Comparison of ENCODE assay signal across 25 cellular contexts in the genomic region with DNA sequence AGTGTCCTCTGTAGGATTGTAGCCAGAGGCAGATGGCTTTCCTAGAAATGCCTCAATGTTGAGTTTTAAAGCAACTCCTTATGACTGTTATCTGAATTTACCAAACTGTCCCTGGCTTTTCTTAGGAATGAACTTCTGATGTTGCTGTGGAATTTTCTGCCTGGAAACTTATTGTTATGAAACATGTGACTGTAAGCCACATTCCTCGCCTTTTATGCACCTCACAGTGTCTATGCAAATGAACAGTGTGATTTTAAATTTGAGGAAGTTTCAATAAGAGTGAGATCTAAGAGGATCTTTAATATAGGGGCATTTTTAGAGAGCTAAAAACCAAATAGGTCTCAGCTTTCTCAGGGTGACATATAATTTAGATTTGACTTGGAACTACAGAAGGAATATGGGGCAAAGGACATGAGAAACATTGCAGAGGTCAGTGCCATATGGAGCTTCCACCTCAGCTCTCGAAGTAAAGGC. TPM values are rescaled to one million over a fixed set of nuclear protein-coding genes. Genes with fewer than 3 reads are reported as not detected.
DNase-seq lines count a peak whose midpoint lies in the region; ATAC-seq, FAIRE-seq and TF ChIP-seq lines count a peak whose summit lies in the region.
"Had no signal": no experiment of that assay in that cellular context is flagged by ENCODE, and none has a peak within 500 bp of the region (broad histone marks: within the 10 kb centered on the region; RNA-seq: fewer than 3 reads in every experiment).

No MANE protein-coding gene starts in this region.

- H3K27me3 Mint-ChIP-seq in stimulated activated memory B cell treated with anti-CD40 and anti-IgM and Interleukin-4, amounts not matched to agents 10 μg/mL and 1 μg/mL and 100 μg/mL, for 72 hours: no peaks in the 10 kb centered on the region

- peak overlapping the region; percentile 82 for H3K4me3 Mint-ChIP-seq in stimulated activated memory B cell treated with anti-CD40 and anti-IgM and Interleukin-4, amounts not matched to agents 10 μg/mL and 1 μg/mL and 100 μg/mL, for 72 hours

- H3K4me2 ChIP-seq in osteoblast (ENCODE audit: insufficient read depth, low read length): no peak overlapping the region
- H3K4me2 ChIP-seq: SK-N-SH had no signal

- peak; percentile 37 for ATAC-seq in stimulated activated memory B cell treated with anti-CD40 and anti-IgM and Interleukin-4, amounts not matched to agents 10 μg/mL and 1 μg/mL and 100 μg/mL, for 72 hours
- ATAC-seq in left lung: no peak
- ATAC-seq: HCT116, HepG2 had no signal

- peak; percentile 97 for FAIRE-seq in endometrium (lab: Jason Lieb, UNC)
- FAIRE-seq: HepG2 had no signal

- H3K9me3 ChIP-seq in osteoblast (ENCODE audit: low read depth, low read length) (no peaks in the 10 kb centered on the region), left lung (no peaks in the 10 kb centered on the region)
- H3K9me3 ChIP-seq: esophagus squamous epithelium, right atrium auricular region, SK-N-SH, tibial artery had no signal

- H3K27ac Mint-ChIP-seq in stimulated activated memory B cell treated with anti-CD40 and anti-IgM and Interleukin-4, amounts not matched to agents 10 μg/mL and 1 μg/mL and 100 μg/mL, for 72 hours: peak overlapping the region; percentile 95

- no peaks in the 10 kb centered on the region for H3K4me1 ChIP-seq in osteoblast (ENCODE audit: insufficient read depth, low read length)
- no peaks in the 10 kb centered on the region for H3K4me1 ChIP-seq in left lung
- H3K4me1 ChIP-seq: right atrium auricular region had no signal

- H3K4me3 ChIP-seq in osteoblast (ENCODE audit: insufficient read depth, low read length): no peak overlapping the region
- H3K4me3 ChIP-seq in left lung: no peak overlapping the region
- H3K4me3 ChIP-seq: esophagus squamous epithelium, right atrium auricular region, tibial artery had no signal

- H3K27me3 ChIP-seq in osteoblast (ENCODE audit: insufficient read depth, low read length) (no peaks in the 10 kb centered on the region), left lung (peaks cover 0 to 14% of the 10 kb centered on the region in 2 donors)
- H3K27me3 ChIP-seq: right atrium auricular region had no signal

- intact Hi-C loops in left lung (cut with DNase I): no loop called here

- H3K36me3 ChIP-seq in osteoblast (ENCODE audit: insufficient read depth, low read length) (no peaks in the 10 kb centered on the region), left lung (no peaks in the 10 kb centered on the region)
- H3K36me3 ChIP-seq: esophagus squamous epithelium, right atrium auricular region, tibial artery had no signal

- H3K79me2 ChIP-seq in osteoblast (ENCODE audit: insufficient read depth, low read length): no peaks in the 10 kb centered on the region

- H3K4me1 Mint-ChIP-seq in stimulated activated memory B cell treated with anti-CD40 and anti-IgM and Interleukin-4, amounts not matched to agents 10 μg/mL and 1 μg/mL and 100 μg/mL, for 72 hours: peaks cover 90% of the 10 kb centered on the region

- TF ChIP-seq CTCF in osteoblast (IDR thresholded peaks at IDR 0.05; ENCODE audit: extremely low read depth, low read depth, low read length) (no peak), left lung (IDR thresholded peaks at IDR 0.05) (no peak)

- H3K9me3 Mint-ChIP-seq in stimulated activated memory B cell treated with anti-CD40 and anti-IgM and Interleukin-4, amounts not matched to agents 10 μg/mL and 1 μg/mL and 100 μg/mL, for 72 hours: no peaks in the 10 kb centered on the region

- H2AFZ ChIP-seq in osteoblast (ENCODE audit: low read length): no peak overlapping the region

- no peaks in the 10 kb centered on the region for H3K36me3 Mint-ChIP-seq in stimulated activated memory B cell treated with anti-CD40 and anti-IgM and Interleukin-4, amounts not matched to agents 10 μg/mL and 1 μg/mL and 100 μg/mL, for 72 hours
- H3K36me3 Mint-ChIP-seq: CD14-positive monocyte had no signal

- H4K20me1 ChIP-seq in osteoblast (ENCODE audit: insufficient read depth, low read length): no peaks in the 10 kb centered on the region

- DNase-seq in NOMO-1 treated with DMSO at 0.1 percent for 48 hours (lab: John Stamatoyannopoulos, UW; ENCODE audit: unreplicated experiment): peak; percentile 42
- DNase-seq in NOMO-1 treated with dmso at 0.1 percent for 144 hours (lab: John Stamatoyannopoulos, UW; ENCODE audit: unreplicated experiment): no peak
- peak; percentile 58 for DNase-seq in NAMALWA (ENCODE audit: low spot score)
- no peak for DNase-seq in osteoblast (ENCODE audit: insufficient read length, low spot score, missing footprints)
- no peak for DNase-seq in left lung
- DNase-seq in NCI-H510A treated with DMSO at 0.1 percent for 48 hours (lab: John Stamatoyannopoulos, UW): no peak
- DNase-seq: activated gamma-delta T cell, esophagus squamous epithelium, NCI-H1694 treated with DMSO at 0.1 percent for 48 hours, NCI-H2227 treated with DMSO at 0.1 percent for 48 hours, SK-N-SH, T1000, tibial artery had no signal

- no peak overlapping the region for H3K27ac ChIP-seq in osteoblast (ENCODE audit: low read depth, low read length)
- H3K27ac ChIP-seq in left lung: no peak overlapping the region
- H3K27ac ChIP-seq: right atrium auricular region, tibial artery had no signal

RNA-seq across cellular contexts. Expression of a gene that starts 2.3 kb away (rescaled TPM):
- total RNA-seq in osteoblast: not detected in 2 replicates
- under 1 TPM in 1 of 2 donors, not detected in 1; 0.71 TPM for total RNA-seq in left lung
- total RNA-seq: A172, cardiac septum, glomerular endothelial cell had no signal

RNA-seq across cellular contexts. Expression of a gene that starts 37.2 kb away (rescaled TPM):
- total RNA-seq in osteoblast: not detected in 2 replicates
- total RNA-seq in left lung: not detected
- total RNA-seq: A172, cardiac septum, esophagus squamous epithelium, glomerular endothelial cell, HepG2, liver, M059J, omental fat pad, right atrium auricular region had no signal

Comparison
In these comparisons a context has a peak if more than half of its experiments do, and no peak if none do; other contexts are left out.
1. DNase-seq: peak in NOMO-1 treated with DMSO at 0.1 percent for 48 hours (single experiment) and NAMALWA (single experiment); none in NOMO-1 treated with dmso at 0.1 percent for 144 hours (single experiment), osteoblast (single experiment), left lung (0 of 2) and NCI-H510A treated with DMSO at 0.1 percent for 48 hours (single experiment).